ENCODE assay signal across 8 cellular contexts in genomic region chr9:104091708-104092107, GRCh38. TPM values are rescaled to one million over a fixed set of nuclear protein-coding genes. Genes with fewer than 3 reads are reported as not detected.
DNase-seq lines count a peak whose midpoint lies in the region; ATAC-seq and TF ChIP-seq lines count a peak whose summit lies in the region.

No MANE protein-coding gene starts in this region.

- H3K27me3 Mint-ChIP-seq in H9 (ENCODE audit: low read depth): no peaks in the 10 kb centered on the region
- no peaks in the 10 kb centered on the region for H3K27me3 Mint-ChIP-seq in nephron (ENCODE audit: low read depth)
- peaks cover 8 to 25% of the 10 kb centered on the region in 2 donors for H3K27me3 Mint-ChIP-seq in effector memory CD8-positive, alpha-beta T cell

- WGBS in H9 (ENCODE audit: extremely low coverage, insufficient read length, low lambda C conversion rate): no CpG with 5 or more reads among the region's 4 CpGs

- no peak overlapping the region for H3K23ac ChIP-seq in H9 (ENCODE audit: insufficient read length, low read depth, low read length)

- H2BK5ac ChIP-seq in H9 (ENCODE audit: insufficient read length, low read length): no peak overlapping the region

- no peak overlapping the region for H3K4me2 ChIP-seq in H9 (ENCODE audit: insufficient read depth, insufficient read length, low read length)

- peaks cover 3% of the 10 kb centered on the region for H3K23me2 ChIP-seq in H9 (ENCODE audit: insufficient read length, low read depth, low read length, poor library complexity, severe bottlenecking)

- H3K36me3 Mint-ChIP-seq in H9 (ENCODE audit: insufficient read depth in 1 of 3, low read depth in 3 of 3) (no peaks in the 10 kb centered on the region; a peak in 2 of 7 replicates), nephron (ENCODE audit: low read depth) (peaks cover 2% of the 10 kb centered on the region)
- peaks cover 8% of the 10 kb centered on the region for H3K36me3 Mint-ChIP-seq in effector memory CD8-positive, alpha-beta T cell (ENCODE audit: insufficient read depth)

- peak overlapping the region in 2 of 3 experiments; percentile 1 to 54; a peak in 4 of 7 replicates for H3K27ac Mint-ChIP-seq in H9
- peak overlapping the region; percentile 100 for H3K27ac Mint-ChIP-seq in nephron
- H3K27ac Mint-ChIP-seq in effector memory CD8-positive, alpha-beta T cell: no peak overlapping the region

- no peaks in the 10 kb centered on the region for H3K79me1 ChIP-seq in H9 (ENCODE audit: insufficient read depth, low read depth, low read length, poor library complexity, severe bottlenecking)

- H3T11ph ChIP-seq in H9 (ENCODE audit: low read length): no peak overlapping the region

- no peak overlapping the region for H3K9ac ChIP-seq in H9 (ENCODE audit: extremely low read depth, insufficient read length, low read length)

- H3K4ac ChIP-seq in H9 (ENCODE audit: low read depth, low read length): no peak overlapping the region

- no peak overlapping the region for H2BK15ac ChIP-seq in H9 (ENCODE audit: low read depth, low read length)

- H4K8ac ChIP-seq in H9 (replicated peaks; ENCODE audit: insufficient read length, low read depth, low read length): no peak overlapping the region

- H3K27me3 ChIP-seq in H9 (ENCODE audit: insufficient read depth, low read length): no peaks in the 10 kb centered on the region

- no peak overlapping the region for H4K5ac ChIP-seq in H9 (ENCODE audit: insufficient read length, low read depth, low read length)

- H2AFZ ChIP-seq in H9 (ENCODE audit: low read length): no peak overlapping the region

- H2AK5ac ChIP-seq in H9 (ENCODE audit: insufficient read length, low read length): no peak overlapping the region

- no peak overlapping the region for H3K18ac ChIP-seq in H9 (ENCODE audit: insufficient read length, low read depth, low read length)

- peaks cover 3% of the 10 kb centered on the region; the same call in 1 of the 2 replicates for H3K79me2 ChIP-seq in H9 (ENCODE audit: insufficient read depth, low read length)

- H2BK120ac ChIP-seq in H9 (ENCODE audit: low read depth, low read length, poor library complexity, severe bottlenecking): no peak overlapping the region

- no peak overlapping the region for H3K14ac ChIP-seq in H9 (ENCODE audit: insufficient read depth, low read length)

- peaks cover 23 to 29% of the 10 kb centered on the region in 2 experiments for H3K4me1 Mint-ChIP-seq in H9
- H3K4me1 Mint-ChIP-seq in nephron: peaks cover 52% of the 10 kb centered on the region
- peaks cover 10 to 17% of the 10 kb centered on the region in 2 donors for H3K4me1 Mint-ChIP-seq in effector memory CD8-positive, alpha-beta T cell (ENCODE audit: low read depth in 2 of 2)

- DNase-seq in COR-L47 (lab: John Stamatoyannopoulos, UW) (peak; percentile 76), H9 (no peak), NCI-H345 treated with DMSO at 0.1 percent for 48 hours (lab: John Stamatoyannopoulos, UW; ENCODE audit: unreplicated experiment) (peak; percentile 88), choroid plexus epithelial cell (ENCODE audit: low read depth) (peak; percentile 27), activated gamma-delta T cell treated with Interleukin-2 at 50 U/mL for 16 hours (no peak), NCI-H446 treated with DMSO at 0.1 percent for 48 hours (lab: John Stamatoyannopoulos, UW) (no peak)
- DNase-seq in effector memory CD8-positive, alpha-beta T cell: no peak

- no peak overlapping the region for H4K91ac ChIP-seq in H9 (ENCODE audit: insufficient read length, low read depth, low read length)

- no peak overlapping the region for H3K4me3 Mint-ChIP-seq in H9
- peak overlapping the region; percentile 68 to 99 (median 99) for H3K4me3 Mint-ChIP-seq in nephron
- H3K4me3 Mint-ChIP-seq in effector memory CD8-positive, alpha-beta T cell: no peak overlapping the region

- no peak overlapping the region for H2BK20ac ChIP-seq in H9 (ENCODE audit: low read depth, low read length, poor library complexity, severe bottlenecking)

- TF ChIP-seq CTCF in H9 (conservative IDR thresholded peaks at IDR 0.05) (no peak; the same call in 2 of the 3 replicates), choroid plexus epithelial cell (conservative IDR thresholded peaks at IDR 0.05; ENCODE audit: low read depth, low read length) (no peak), nephron (IDR thresholded peaks at IDR 0.05; ENCODE audit: unreplicated experiment in 3 of 3) (no peak)

- no peaks in the 10 kb centered on the region for H3K9me3 ChIP-seq in H9 (ENCODE audit: control insufficient read depth, low read depth, low read length)

- no peaks in the 10 kb centered on the region for H4K20me1 ChIP-seq in H9 (ENCODE audit: control insufficient read depth, insufficient read depth, insufficient read length)

- H2BK12ac ChIP-seq in H9 (ENCODE audit: insufficient read length, low read depth, low read length): no peak overlapping the region

- no peak overlapping the region for H3K56ac ChIP-seq in H9 (ENCODE audit: insufficient read length, low read depth, low read length)

- peaks cover 4% of the 10 kb centered on the region; the same call in 1 of the 2 replicates for H3K4me1 ChIP-seq in H9 (ENCODE audit: insufficient read depth, low read length)

- H3K27ac ChIP-seq in H9 (ENCODE audit: insufficient read length, low read depth, low read length): no peak overlapping the region

- H3K9me3 Mint-ChIP-seq in H9: no peaks in the 10 kb centered on the region
- no peaks in the 10 kb centered on the region for H3K9me3 Mint-ChIP-seq in nephron
- H3K9me3 Mint-ChIP-seq in effector memory CD8-positive, alpha-beta T cell: no peaks in the 10 kb centered on the region

- H3K4me3 ChIP-seq in choroid plexus epithelial cell (ENCODE audit: low read depth, low read length): no peak overlapping the region

- no peak for ATAC-seq in effector memory CD8-positive, alpha-beta T cell (replicated peaks)

RNA-seq across cellular contexts. Expression of gene SMC2, which starts 2.4 kb away (rescaled TPM):
- total RNA-seq in H9 (2021): 43.4 and 47.0 TPM in 2 replicates

Comparison
In these comparisons a context has a peak if more than half of its experiments do, and no peak if none do; other contexts are left out.
1. DNase-seq: peak in COR-L47 (single experiment), NCI-H345 treated with DMSO at 0.1 percent for 48 hours (single experiment) and choroid plexus epithelial cell (single experiment); none in H9 (single experiment), activated gamma-delta T cell treated with Interleukin-2 at 50 U/mL for 16 hours (single experiment), effector memory CD8-positive, alpha-beta T cell (0 of 3) and NCI-H446 treated with DMSO at 0.1 percent for 48 hours (single experiment).
2. H3K27ac Mint-ChIP-seq: peak in H9 (2 of 3) and nephron (3 of 3); none in effector memory CD8-positive, alpha-beta T cell (0 of 2).
3. H3K4me3 Mint-ChIP-seq: peak in nephron (3 of 3); none in H9 (0 of 2) and effector memory CD8-positive, alpha-beta T cell (0 of 2).